11 cellular contexts compared by ENCODE assay signal in genomic region chr17:78818152-78818846, GRCh38. TPM values are rescaled to one million over a fixed set of nuclear protein-coding genes. Genes with fewer than 3 reads are reported as not detected.
DNase-seq lines count a peak whose midpoint lies in the region; ATAC-seq, FAIRE-seq and TF ChIP-seq lines count a peak whose summit lies in the region.
"Had no signal": no experiment of that assay in that cellular context is flagged by ENCODE, and none has a peak within 500 bp of the region (broad histone marks: within the 10 kb centered on the region; RNA-seq: fewer than 3 reads in every experiment).

No MANE protein-coding gene starts in this region.

- no peak overlapping the region for H3K56ac ChIP-seq in IMR-90 (ENCODE audit: extremely low read depth, insufficient read depth, low read length)

- H3K36me3 ChIP-seq in IMR-90 (ENCODE audit: control insufficient read depth, insufficient read depth, low read length): peaks cover 64% of the 10 kb centered on the region
- H3K36me3 ChIP-seq in testis (ENCODE audit: low read depth, missing control alignments): no peaks in the 10 kb centered on the region
- peaks cover 96% of the 10 kb centered on the region for H3K36me3 ChIP-seq in OCI-LY7 (ENCODE audit: insufficient read depth, low read length)

- H2AFZ ChIP-seq in IMR-90 (replicated peaks; ENCODE audit: low read length, poor library complexity) (no peak overlapping the region), OCI-LY7 (ENCODE audit: low read length) (no peak overlapping the region)

- no peaks in the 10 kb centered on the region for H3K9me3 ChIP-seq in CD4-positive, alpha-beta T cell (ENCODE audit: control insufficient read depth, low read length)
- H3K9me3 ChIP-seq in IMR-90 (ENCODE audit: control insufficient read depth, insufficient read depth, low read length) (no peaks in the 10 kb centered on the region), testis (no peaks in the 10 kb centered on the region), OCI-LY7 (ENCODE audit: low read length) (no peaks in the 10 kb centered on the region)
- H3K9me3 ChIP-seq: Caco-2 had no signal

- in situ Hi-C loops in IMR-90 (cut with MboI; ENCODE audit: low sequenced_read_pairs): no loop called here

- WGBS in IMR-90 (ENCODE audit: extremely low coverage in 2 of 2, insufficient read length in 1 of 2), 2 experiments: 100% methylated on average over 2 of the region's 19 CpGs; no CpG with 5 or more reads in 1 of the 2 experiments
- 85 to 87% methylated on average over 18 to 19 of the region's 19 CpGs for WGBS in testis, 2 donors

- H3K79me1 ChIP-seq in IMR-90 (ENCODE audit: low read depth in 1 of 2, low read length in 2 of 2): peaks cover 30 to 80% of the 10 kb centered on the region in 2 experiments

- H3K27ac ChIP-seq in CD4-positive, alpha-beta T cell (ENCODE audit: low read depth, low read length): peak overlapping the region; percentile 79
- no peak overlapping the region for H3K27ac ChIP-seq in IMR-90 (ENCODE audit: insufficient read depth, low read length)
- no peak overlapping the region for H3K27ac ChIP-seq in testis
- no peak overlapping the region for H3K27ac ChIP-seq in OCI-LY7 (ENCODE audit: low read depth, low read length, poor library complexity, severe bottlenecking)

- H3K4me1 ChIP-seq in IMR-90 (ENCODE audit: control insufficient read depth, insufficient read depth, low read length): peaks cover 12% of the 10 kb centered on the region
- no peaks in the 10 kb centered on the region for H3K4me1 ChIP-seq in testis
- H3K4me1 ChIP-seq in OCI-LY7 (ENCODE audit: insufficient read depth, low read length, poor library complexity, severe bottlenecking): no peaks in the 10 kb centered on the region
- H3K4me1 ChIP-seq: Caco-2 had no signal

- no peak overlapping the region for H3K4me3 ChIP-seq in IMR-90 (ENCODE audit: insufficient read depth, low read depth, low read length)
- no peak overlapping the region for H3K4me3 ChIP-seq in testis
- H3K4me3 ChIP-seq in OCI-LY7 (ENCODE audit: low read depth, low read length, poor library complexity, severe bottlenecking): no peak overlapping the region

- H2BK5ac ChIP-seq in IMR-90 (ENCODE audit: low read depth, low read length, poor library complexity, severe bottlenecking): peak overlapping the region; percentile 16

- no peak overlapping the region for H4K5ac ChIP-seq in IMR-90 (ENCODE audit: low read depth, low read length)

- H3K4me1 Mint-ChIP-seq in CD4-positive, alpha-beta T cell (ENCODE audit: low read depth): peaks cover 61% of the 10 kb centered on the region
- peaks cover 46% of the 10 kb centered on the region for H3K4me1 Mint-ChIP-seq in activated naive CD8-positive, alpha-beta T cell treated with anti-CD3 and anti-CD28 coated beads, Interleukin-2, amount 50 U/mL, for 24 hours
- H3K4me1 Mint-ChIP-seq in nephron progenitor cell: peaks cover 10% of the 10 kb centered on the region

- TF ChIP-seq CTCF in CD4-positive, alpha-beta T cell (IDR thresholded peaks at IDR 0.05): no peak
- no peak for TF ChIP-seq CTCF in IMR-90 (conservative IDR thresholded peaks at IDR 0.05; ENCODE audit: low read depth, low read length)
- no peak for TF ChIP-seq CTCF in nephron progenitor cell (IDR thresholded peaks at IDR 0.05)
- no peak for TF ChIP-seq CTCF in testis (IDR thresholded peaks at IDR 0.05)
- no peak for TF ChIP-seq CTCF in OCI-LY7 (conservative IDR thresholded peaks at IDR 0.05; ENCODE audit: low read length)

- BruUV-seq in IMR-90 (replicated peaks; lab: Mats Ljungman, UMichigan): no TSS peak
- BruUV-seq in OCI-LY7 (replicated peaks; lab: Mats Ljungman, UMichigan): no TSS peak

- no peaks in the 10 kb centered on the region for H3K9me2 ChIP-seq in OCI-LY7 (ENCODE audit: insufficient read depth, low read length)

- peaks cover 8% of the 10 kb centered on the region for H3K9me1 ChIP-seq in IMR-90 (ENCODE audit: insufficient read depth, low read length)

- H3K27ac Mint-ChIP-seq in CD4-positive, alpha-beta T cell: peak overlapping the region; percentile 91
- H3K27ac Mint-ChIP-seq in activated naive CD8-positive, alpha-beta T cell treated with anti-CD3 and anti-CD28 coated beads, Interleukin-2, amount 50 U/mL, for 24 hours: peak overlapping the region; percentile 63
- peak overlapping the region; percentile 17 for H3K27ac Mint-ChIP-seq in nephron progenitor cell

- no peak overlapping the region for H2AK9ac ChIP-seq in IMR-90 (replicated peaks; ENCODE audit: low read depth, low read length, poor library complexity)

- POLR2A ChIA-PET in CD4-positive, alpha-beta T cell (lab: Charles Lee): interaction anchor here (0.8 to 5.1 kb wide), 23 partner anchors 10 to 860 kb away, joined by 3 to 58 read pairs (median 7); partner anchors contain the start of genes TNRC6C and USP36
- POLR2A ChIA-PET in IMR-90 (lab: Charles Lee; ENCODE audit: unreplicated experiment): interaction anchor here (0.5 kb wide), 1 partner anchor 16 kb away, joined by 3 read pairs; no protein-coding TSS in a partner anchor
- POLR2A ChIA-PET in OCI-LY7 (lab: Charles Lee): no interaction called here

- H3K27me3 ChIP-seq in CD4-positive, alpha-beta T cell (ENCODE audit: control insufficient read depth, insufficient read depth, low read length): no peaks in the 10 kb centered on the region
- H3K27me3 ChIP-seq in IMR-90 (ENCODE audit: control insufficient read depth, insufficient read depth, low read length): no peaks in the 10 kb centered on the region
- no peaks in the 10 kb centered on the region for H3K27me3 ChIP-seq in testis

- H3K9ac ChIP-seq in IMR-90 (ENCODE audit: low read depth, low read length): no peak overlapping the region

- H3K4ac ChIP-seq in IMR-90 (ENCODE audit: low read depth, low read length): no peak overlapping the region

- H2AK5ac ChIP-seq in IMR-90 (ENCODE audit: low read depth, low read length): no peak overlapping the region

- no peaks in the 10 kb centered on the region for H3K79me2 ChIP-seq in OCI-LY7 (ENCODE audit: insufficient read depth, low read depth, low read length)

- H3K4me2 ChIP-seq in IMR-90 (ENCODE audit: low read depth, low read length) (no peak overlapping the region), OCI-LY7 (ENCODE audit: low read length) (no peak overlapping the region)

- no peak overlapping the region for H2BK20ac ChIP-seq in IMR-90 (ENCODE audit: low read depth, low read length)

- ATAC-seq in CD4-positive, alpha-beta T cell (ENCODE audit: poor library complexity): no peak
- no peak for ATAC-seq in IMR-90 (ENCODE audit: low read depth)
- ATAC-seq in activated naive CD8-positive, alpha-beta T cell treated with anti-CD3 and anti-CD28 coated beads, Interleukin-2, amount 50 U/mL, for 24 hours: no peak

- CTCF ChIA-PET in CD4-positive, alpha-beta T cell (lab: Charles Lee): interaction anchor here (1.1 to 3.7 kb wide), 3 partner anchors 13 to 41 kb away, joined by 3 to 11 read pairs (median 10); no protein-coding TSS in a partner anchor
- CTCF ChIA-PET in IMR-90 (lab: Yijun Ruan, JAX) (no interaction called here), OCI-LY7 (lab: Charles Lee; ENCODE audit: unreplicated experiment) (no interaction called here)

- no peak for DNase-seq in CD4-positive, alpha-beta T cell
- DNase-seq in IMR-90 (no peak), nephron progenitor cell (no peak), GM12891 (ENCODE audit: insufficient read length, low spot score) (no peak), testis (no peak), OCI-LY7 (ENCODE audit: low spot score) (no peak)
- DNase-seq in activated naive CD8-positive, alpha-beta T cell treated with anti-CD3 and anti-CD28 coated beads, Interleukin-2, amount 50 U/mL, for 24 hours: no peak
- DNase-seq: Caco-2; NCI-H510A; stimulated activated CD4-positive, alpha-beta T cell treated with anti-CD3 and anti-CD28 coated beads, Interleukin-4, amount 100 ng/mL, for 1 hour had no signal

- no peak overlapping the region for H4K8ac ChIP-seq in IMR-90 (ENCODE audit: low read depth in 2 of 2, low read length in 2 of 2)

- peak overlapping the region; percentile 71 for H3K4me3 Mint-ChIP-seq in CD4-positive, alpha-beta T cell
- no peak overlapping the region for H3K4me3 Mint-ChIP-seq in activated naive CD8-positive, alpha-beta T cell treated with anti-CD3 and anti-CD28 coated beads, Interleukin-2, amount 50 U/mL, for 24 hours
- no peak overlapping the region for H3K4me3 Mint-ChIP-seq in nephron progenitor cell

- H2BK15ac ChIP-seq in IMR-90 (ENCODE audit: low read depth, low read length): no peak overlapping the region

- intact Hi-C loops in CD4-positive, alpha-beta T cell (cut with DNase I, micrococcal nuclease): loop anchor here (5.0 kb wide), 2 partner anchors 36 to 71 kb away; partner anchors contain the start of gene CYTH1 (in 1 of the 2)
- intact Hi-C loops in IMR-90 (cut with micrococcal nuclease) (no loop called here), testis (cut with DNase I; ENCODE audit: low total_unique reads) (no loop called here), OCI-LY7 (cut with micrococcal nuclease; ENCODE audit: unreplicated experiment) (no loop called here)

- H3K27me3 Mint-ChIP-seq in CD4-positive, alpha-beta T cell: no peaks in the 10 kb centered on the region
- no peaks in the 10 kb centered on the region for H3K27me3 Mint-ChIP-seq in activated naive CD8-positive, alpha-beta T cell treated with anti-CD3 and anti-CD28 coated beads, Interleukin-2, amount 50 U/mL, for 24 hours
- H3K27me3 Mint-ChIP-seq in nephron progenitor cell (ENCODE audit: low read depth, poor library complexity): no peaks in the 10 kb centered on the region

- H3K18ac ChIP-seq in IMR-90 (ENCODE audit: low read depth, low read length): no peak overlapping the region

- H3K14ac ChIP-seq in IMR-90 (replicated peaks; ENCODE audit: low read depth, low read length): no peak overlapping the region

- no peak for TF ChIP-seq RAD21 in IMR-90 (IDR thresholded peaks at IDR 0.05; ENCODE audit: low read length)

- H4K91ac ChIP-seq in IMR-90 (ENCODE audit: insufficient read depth, low read depth, low read length): no peak overlapping the region

- H3K36me3 Mint-ChIP-seq in CD4-positive, alpha-beta T cell (ENCODE audit: low read depth): peaks cover 93% of the 10 kb centered on the region
- H3K36me3 Mint-ChIP-seq in activated naive CD8-positive, alpha-beta T cell treated with anti-CD3 and anti-CD28 coated beads, Interleukin-2, amount 50 U/mL, for 24 hours (ENCODE audit: low read depth): peaks cover 75% of the 10 kb centered on the region
- peaks cover 70% of the 10 kb centered on the region for H3K36me3 Mint-ChIP-seq in nephron progenitor cell (ENCODE audit: low read depth)

- FAIRE-seq in GM12891 (lab: Jason Lieb, UNC): no peak
- FAIRE-seq: HTR-8/SVneo had no signal

- no peak for TF ChIP-seq POLR2A in IMR-90 (IDR thresholded peaks at IDR 0.05; ENCODE audit: low read depth, low read length)
- TF ChIP-seq POLR2A in GM12891 (IDR thresholded peaks at IDR 0.05; ENCODE audit: low read depth, low read length): no peak
- TF ChIP-seq POLR2A in testis (IDR thresholded peaks at IDR 0.05): no peak

- H4K20me1 ChIP-seq in IMR-90 (ENCODE audit: insufficient read depth, low read length): peaks cover 6% of the 10 kb centered on the region
- H4K20me1 ChIP-seq in OCI-LY7 (ENCODE audit: insufficient read depth, low read length): no peaks in the 10 kb centered on the region

- no peaks in the 10 kb centered on the region for H3K9me3 Mint-ChIP-seq in CD4-positive, alpha-beta T cell
- no peaks in the 10 kb centered on the region for H3K9me3 Mint-ChIP-seq in activated naive CD8-positive, alpha-beta T cell treated with anti-CD3 and anti-CD28 coated beads, Interleukin-2, amount 50 U/mL, for 24 hours
- no peaks in the 10 kb centered on the region for H3K9me3 Mint-ChIP-seq in nephron progenitor cell

- dilution Hi-C loops in IMR-90 (cut with HindIII; ENCODE audit: low sequenced_read_pairs, unreplicated experiment): no loop called here

- no peak overlapping the region for H2BK120ac ChIP-seq in IMR-90 (ENCODE audit: low read depth, low read length)

- no peak overlapping the region; the same call in 1 of the 2 replicates for H3K23ac ChIP-seq in IMR-90 (ENCODE audit: low read depth, low read length)

RNA-seq across cellular contexts. Expression of gene USP36, which starts 22.3 kb away (rescaled TPM):
- total RNA-seq in CD4-positive, alpha-beta T cell: 100 to 1,000 TPM; 489 to 494 TPM
- total RNA-seq in IMR-90 (2012; rRNA removed): 28.3 and 30.6 TPM in 2 replicates
- 38.3 and 39.7 TPM in 2 replicates for polyA plus RNA-seq in IMR-90 (2012; rRNA removed)
- 21.7 and 22.5 TPM in 2 replicates for polyA plus RNA-seq in IMR-90 (2012; cell fraction: cytosol; rRNA removed)
- 135 and 196 TPM in 2 replicates for polyA plus RNA-seq in IMR-90 (2012; cell fraction: nucleus; rRNA removed; ENCODE audit: low replicate concordance)
- 27.4 TPM for polyA plus RNA-seq in GM12891 (2012; ENCODE audit: low read depth, missing spikeins)
- total RNA-seq in testis: 10 to 100 TPM; 77.5 to 79.8 TPM
- polyA plus RNA-seq in testis (ENCODE audit: insufficient read depth, low read depth, low replicate concordance): 32.8 TPM
- 46.6 and 47.2 TPM in 2 replicates for total RNA-seq in OCI-LY7 (2014; rRNA removed; shearing (Covaris generic))
- total RNA-seq in OCI-LY7 (2022): 113 and 144 TPM in 2 replicates

RNA-seq across cellular contexts. Expression of gene CYTH1, which starts 36.2 kb away (rescaled TPM):
- 100 to 1,000 TPM; 521 to 525 TPM for total RNA-seq in CD4-positive, alpha-beta T cell
- total RNA-seq in IMR-90 (2012; rRNA removed) (7.9 and 8.3 TPM in 2 replicates), testis (10 to 100 TPM; 42.2 to 47.9 TPM), OCI-LY7 (2022) (148 and 156 TPM in 2 replicates)
- polyA plus RNA-seq in IMR-90 (2012; rRNA removed) (10.1 and 12.4 TPM in 2 replicates), testis (ENCODE audit: insufficient read depth, low read depth, low replicate concordance) (40.8 TPM)
- 6.2 and 9.0 TPM in 2 replicates for polyA plus RNA-seq in IMR-90 (2012; cell fraction: cytosol; rRNA removed)
- polyA plus RNA-seq in IMR-90 (2012; cell fraction: nucleus; rRNA removed; ENCODE audit: low replicate concordance): 46.8 and 57.8 TPM in 2 replicates
- polyA plus RNA-seq in GM12891 (2012; ENCODE audit: low read depth, missing spikeins): 171 TPM
- 73.0 and 88.1 TPM in 2 replicates for total RNA-seq in OCI-LY7 (2014; rRNA removed; shearing (Covaris generic))

Comparison
In these comparisons a context has a peak if more than half of its experiments do, and no peak if none do; other contexts are left out.
1. H3K27ac Mint-ChIP-seq: peak in every context shown above with its lines; median percentile 91 in CD4-positive, alpha-beta T cell; 63 in activated naive CD8-positive, alpha-beta T cell treated with anti-CD3 and anti-CD28 coated beads, Interleukin-2, amount 50 U/mL, for 24 hours; 17 in nephron progenitor cell.
2. intact Hi-C loops: an anchor here in CD4-positive, alpha-beta T cell (5.0 kb wide); none called in IMR-90, testis and OCI-LY7.